In genomic region chr16:88809068-88809675, GRCh38 we compare ENCODE assay signal across 9 cellular contexts. TPM values are rescaled to one million over a fixed set of nuclear protein-coding genes. Genes with fewer than 3 reads are reported as not detected.
DNase-seq lines count a peak whose midpoint lies in the region; ATAC-seq, FAIRE-seq and TF ChIP-seq lines count a peak whose summit lies in the region.
"Had no signal": no experiment of that assay in that cellular context is flagged by ENCODE, and none has a peak within 500 bp of the region (broad histone marks: within the 10 kb centered on the region; RNA-seq: fewer than 3 reads in every experiment).

No MANE protein-coding gene starts in this region.

- H3K4me1 ChIP-seq in HepG2 (ENCODE audit: insufficient read depth, low read length): peaks cover 41% of the 10 kb centered on the region
- H3K4me1 ChIP-seq in right lobe of liver: peaks cover 0 to 26% (median 4%) of the 10 kb centered on the region in 4 donors

- peaks cover 14% of the 10 kb centered on the region; the same call in 1 of the 2 replicates for H4K20me1 ChIP-seq in HepG2 (ENCODE audit: insufficient read depth, low read length)

- no peak for TF ChIP-seq EP300 in HepG2 (IDR thresholded peaks at IDR 0.05; ENCODE audit: low read depth in 2 of 2, low read length in 2 of 2)
- no peak for TF ChIP-seq EP300 in HepG2 (CRISPR knock-in tag; IDR thresholded peaks at IDR 0.05; ENCODE audit: borderline replicate concordance)

- H3K79me2 ChIP-seq in HepG2 (ENCODE audit: insufficient read depth, low read length): peaks cover 33% of the 10 kb centered on the region

- DNase-seq in HepG2 (ENCODE audit: low spot score) (no peak), right lobe of liver (no peak), M059J (ENCODE audit: low read depth) (peak; percentile 81), activated gamma-delta T cell treated with Interleukin-2 at 50 U/mL for 16 hours (no peak), midbrain (lab: John Stamatoyannopoulos, UW) (no peak)
- no peak for DNase-seq in activated T-helper 2 cell treated with anti-CD3 and anti-CD28 coated beads, Interferon-gamma antibody, Interleukin-2, Interleukin-4, amounts not matched to agents 10 μg/mL and 5 μg/mL and 100 μg/mL, durations not matched to agents 14 hours and 24 hours and 36 hours (ENCODE audit: low spot score)
- no peak for DNase-seq in stimulated activated naive B cell treated with anti-CD40 and anti-IgM and Interleukin-4, amounts not matched to agents 10 μg/mL and 1 μg/mL and 100 μg/mL, for 72 hours
- DNase-seq: uterus had no signal

- H3K27ac ChIP-seq in HepG2 (ENCODE audit: extremely low read length, insufficient read depth, low read length) (peak overlapping the region; percentile 76), right lobe of liver (no peak overlapping the region)
- H3K27ac ChIP-seq: uterus had no signal

- in situ Hi-C loops in HepG2 (cut with HindIII; ENCODE audit: extremely low pct_ligation_motif_present, low pct_unique_long_range_greater_than_20kb): no loop called here

- no peak overlapping the region for H2AFZ ChIP-seq in HepG2 (ENCODE audit: low read length)

- ATAC-seq in HepG2: no peak
- ATAC-seq in right lobe of liver: no peak
- ATAC-seq in stimulated activated naive B cell treated with anti-CD40 and anti-IgM and Interleukin-4, amounts not matched to agents 10 μg/mL and 1 μg/mL and 100 μg/mL, for 72 hours (replicated peaks): no peak
- no peak for ATAC-seq in GM21619 (IDR thresholded peaks at IDR 0.05; ENCODE audit: unreplicated experiment)

- no TSS peak for BruUV-seq in HepG2 (replicated peaks; lab: Mats Ljungman, UMichigan)

- no peaks in the 10 kb centered on the region for H3K9me3 Mint-ChIP-seq in activated T-helper 2 cell treated with anti-CD3 and anti-CD28 coated beads, Interferon-gamma antibody, Interleukin-2, Interleukin-4, amounts not matched to agents 10 μg/mL and 5 μg/mL and 100 μg/mL, durations not matched to agents 14 hours and 24 hours and 36 hours
- H3K9me3 Mint-ChIP-seq in stimulated activated naive B cell treated with anti-CD40 and anti-IgM and Interleukin-4, amounts not matched to agents 10 μg/mL and 1 μg/mL and 100 μg/mL, for 72 hours: no peaks in the 10 kb centered on the region

- peak overlapping the region; percentile 90 for H3K4me3 Mint-ChIP-seq in activated T-helper 2 cell treated with anti-CD3 and anti-CD28 coated beads, Interferon-gamma antibody, Interleukin-2, Interleukin-4, amounts not matched to agents 10 μg/mL and 5 μg/mL and 100 μg/mL, durations not matched to agents 14 hours and 24 hours and 36 hours (ENCODE audit: low read depth)
- peak overlapping the region; percentile 94 to 95 for H3K4me3 Mint-ChIP-seq in stimulated activated naive B cell treated with anti-CD40 and anti-IgM and Interleukin-4, amounts not matched to agents 10 μg/mL and 1 μg/mL and 100 μg/mL, for 72 hours

- H3K4me3 ChIP-seq in HepG2 (replicated peaks in 1 of 3; ENCODE audit: insufficient read depth in 1 of 3, low read depth in 2 of 3, low read length in 3 of 3) (no peak overlapping the region), right lobe of liver (no peak overlapping the region)
- H3K4me3 ChIP-seq: uterus had no signal

- no peaks in the 10 kb centered on the region for H3K9me3 ChIP-seq in HepG2 (ENCODE audit: low read length)
- H3K9me3 ChIP-seq in right lobe of liver: no peaks in the 10 kb centered on the region
- H3K9me3 ChIP-seq: uterus had no signal

- no peaks in the 10 kb centered on the region for H3K27me3 Mint-ChIP-seq in activated T-helper 2 cell treated with anti-CD3 and anti-CD28 coated beads, Interferon-gamma antibody, Interleukin-2, Interleukin-4, amounts not matched to agents 10 μg/mL and 5 μg/mL and 100 μg/mL, durations not matched to agents 14 hours and 24 hours and 36 hours (ENCODE audit: low read depth)
- no peaks in the 10 kb centered on the region for H3K27me3 Mint-ChIP-seq in stimulated activated naive B cell treated with anti-CD40 and anti-IgM and Interleukin-4, amounts not matched to agents 10 μg/mL and 1 μg/mL and 100 μg/mL, for 72 hours

- no peak overlapping the region for H3K4me2 ChIP-seq in HepG2 (ENCODE audit: low read depth, low read length)

- TF ChIP-seq CTCF in HepG2 (CRISPR knock-in tag; IDR thresholded peaks at IDR 0.05): no peak
- no peak for TF ChIP-seq CTCF in right lobe of liver (IDR thresholded peaks at IDR 0.05)

- peaks cover 55% of the 10 kb centered on the region for H3K36me3 Mint-ChIP-seq in activated T-helper 2 cell treated with anti-CD3 and anti-CD28 coated beads, Interferon-gamma antibody, Interleukin-2, Interleukin-4, amounts not matched to agents 10 μg/mL and 5 μg/mL and 100 μg/mL, durations not matched to agents 14 hours and 24 hours and 36 hours (ENCODE audit: low read depth)
- H3K36me3 Mint-ChIP-seq in stimulated activated naive B cell treated with anti-CD40 and anti-IgM and Interleukin-4, amounts not matched to agents 10 μg/mL and 1 μg/mL and 100 μg/mL, for 72 hours: peaks cover 37 to 46% of the 10 kb centered on the region in 2 donors

- no peak overlapping the region for H3K9ac ChIP-seq in HepG2 (ENCODE audit: insufficient read depth, low read depth, low read length)

- TF ChIP-seq POLR2A in HepG2 (IDR thresholded peaks at IDR 0.05; ENCODE audit: insufficient read depth in 1 of 2, low read depth in 2 of 2, low read length in 2 of 2) (peak in 1 of 2 experiments; percentile 50; a peak in 1 of 4 replicates), right lobe of liver (IDR thresholded peaks at IDR 0.05) (no peak)

- CTCF ChIA-PET in HepG2 (lab: Yijun Ruan, JAX; ENCODE audit: low intra/inter-chr PET ratio, low total read pairs): no interaction called here

- no peak for TF ChIP-seq RAD21 in HepG2 (CRISPR knock-in tag; IDR thresholded peaks at IDR 0.05)

- peaks cover 15 to 43% of the 10 kb centered on the region in 2 experiments for H3K36me3 ChIP-seq in HepG2 (replicated peaks in 1 of 2; ENCODE audit: control insufficient read depth in 1 of 2, insufficient read depth in 2 of 2, low read length in 2 of 2)
- peaks cover 0 to 5% (median 0%) of the 10 kb centered on the region in 4 donors for H3K36me3 ChIP-seq in right lobe of liver
- H3K36me3 ChIP-seq: uterus had no signal

- H3K27me3 ChIP-seq in HepG2 (ENCODE audit: control insufficient read depth in 1 of 2, insufficient read depth in 2 of 2, low read length in 2 of 2) (no peaks in the 10 kb centered on the region), right lobe of liver (no peaks in the 10 kb centered on the region)
- H3K27me3 ChIP-seq: uterus had no signal

- 96% methylated on average over 10 of the region's 10 CpGs for WGBS in HepG2 (ENCODE audit: low lambda C conversion rate)
- whole genome bisulfite sequencing in right lobe of liver (ENCODE audit: insufficient coverage, low coverage, low lambda C conversion rate, missing lambda C conversion rate): no CpG with 5 or more reads among the region's 10 CpGs

- H3K27ac Mint-ChIP-seq in activated T-helper 2 cell treated with anti-CD3 and anti-CD28 coated beads, Interferon-gamma antibody, Interleukin-2, Interleukin-4, amounts not matched to agents 10 μg/mL and 5 μg/mL and 100 μg/mL, durations not matched to agents 14 hours and 24 hours and 36 hours: peak overlapping the region; percentile 42
- H3K27ac Mint-ChIP-seq in stimulated activated naive B cell treated with anti-CD40 and anti-IgM and Interleukin-4, amounts not matched to agents 10 μg/mL and 1 μg/mL and 100 μg/mL, for 72 hours: peak overlapping the region; percentile 67

- no peak for FAIRE-seq in HepG2 (lab: Jason Lieb, UNC)

- intact Hi-C loops in HepG2 (cut with micrococcal nuclease; ENCODE audit: unreplicated experiment): no loop called here
- intact Hi-C loops in right lobe of liver (cut with DNase I): no loop called here
- intact Hi-C loops in activated T-helper 2 cell treated with anti-CD3 and anti-CD28 coated beads, Interferon-gamma antibody, Interleukin-2, Interleukin-4, amounts not matched to agents 10 μg/mL and 5 μg/mL and 100 μg/mL, durations not matched to agents 14 hours and 24 hours and 36 hours (cut with micrococcal nuclease): no loop called here

- POLR2A ChIA-PET in HepG2 (lab: Yijun Ruan, JAX): interaction anchor here (0.8 to 4.9 kb wide), 5 partner anchors 26 to 362 kb away, joined by 3 to 36 read pairs (median 24); partner anchors contain the start of genes CDH15, GALNS, PIEZO1 and TRAPPC2L

- H3K4me1 Mint-ChIP-seq in activated T-helper 2 cell treated with anti-CD3 and anti-CD28 coated beads, Interferon-gamma antibody, Interleukin-2, Interleukin-4, amounts not matched to agents 10 μg/mL and 5 μg/mL and 100 μg/mL, durations not matched to agents 14 hours and 24 hours and 36 hours (ENCODE audit: low read depth): peaks cover 9% of the 10 kb centered on the region
- H3K4me1 Mint-ChIP-seq in stimulated activated naive B cell treated with anti-CD40 and anti-IgM and Interleukin-4, amounts not matched to agents 10 μg/mL and 1 μg/mL and 100 μg/mL, for 72 hours: peaks cover 17 to 54% of the 10 kb centered on the region in 2 donors

RNA-seq across cellular contexts. Expression of gene APRT, which starts 2.6 kb away (rescaled TPM):
- total RNA-seq in HepG2 (2016; rRNA removed; fragmentation: Illumina TruSeq; extraction: Trizol) (242 and 274 TPM in 2 replicates), right lobe of liver (100 to 1,000 TPM in 2 of 6 experiments, 10 to 100 TPM in 4; 61.4 to 120 (median 74.1) TPM)
- 163 and 167 TPM in 2 replicates for total RNA-seq in HepG2 (2016; cell fraction: cytosol; rRNA removed; fragmentation: Illumina TruSeq; extraction: Trizol; ENCODE audit: low read depth)
- 238 and 275 TPM in 2 replicates for total RNA-seq in HepG2 (2016; cell fraction: insoluble cytoplasmic fraction; rRNA removed; fragmentation: Illumina TruSeq; extraction: Trizol)
- total RNA-seq in HepG2 (2016; cell fraction: membrane; rRNA removed; fragmentation: Illumina TruSeq; extraction: Trizol): 188 and 208 TPM in 2 replicates
- total RNA-seq in HepG2 (2016; cell fraction: nucleus; rRNA removed; fragmentation: Illumina TruSeq; extraction: Trizol): 99.7 and 110 TPM in 2 replicates
- 155 and 210 TPM in 2 replicates for polyA plus RNA-seq in HepG2 (2011; rRNA removed)
- polyA plus RNA-seq in HepG2 (2011; cell fraction: cytosol; rRNA removed): 94.2 and 153 TPM in 2 replicates
- polyA plus RNA-seq in HepG2 (2011; cell fraction: nucleus; rRNA removed): 101 and 126 TPM in 2 replicates
- polyA plus RNA-seq in HepG2 (2012): 136 and 175 TPM in 2 replicates
- polyA plus RNA-seq in HepG2 (2016; cell fraction: cytosol; fragmentation: Illumina TruSeq; extraction: Trizol; ENCODE audit: low read depth): 172 and 184 TPM in 2 replicates
- 339 and 349 TPM in 2 replicates for polyA plus RNA-seq in HepG2 (2016; cell fraction: insoluble cytoplasmic fraction; fragmentation: Illumina TruSeq; extraction: Trizol; ENCODE audit: low read depth)
- polyA plus RNA-seq in HepG2 (2016; cell fraction: membrane; fragmentation: Illumina TruSeq; extraction: Trizol; ENCODE audit: low read depth): 196 and 203 TPM in 2 replicates
- 192 and 201 TPM in 2 replicates for polyA plus RNA-seq in HepG2 (2016; cell fraction: nucleus; fragmentation: Illumina TruSeq; extraction: Trizol; ENCODE audit: insufficient read depth, low read depth)
- 83.2 and 86.7 TPM in 2 replicates for polyA minus RNA-seq in HepG2 (2011; rRNA and poly(A)+ RNA removed; ENCODE audit: low replicate concordance)
- polyA minus RNA-seq in HepG2 (2011; cell fraction: cytosol; rRNA and poly(A)+ RNA removed): 75.3 and 84.8 TPM in 2 replicates
- 35.7 and 49.8 TPM in 2 replicates for polyA minus RNA-seq in HepG2 (2011; cell fraction: nucleus; rRNA and poly(A)+ RNA removed)
- total RNA-seq in M059J (2014; rRNA removed; shearing (Covaris generic)): 136 and 151 TPM in 2 replicates
- total RNA-seq in activated T-helper 2 cell treated with anti-CD3 and anti-CD28 coated beads, Interferon-gamma antibody, Interleukin-2, Interleukin-4, amounts not matched to agents 10 μg/mL and 5 μg/mL and 100 μg/mL, durations not matched to agents 14 hours and 24 hours and 36 hours: 294 and 300 TPM in 2 replicates

RNA-seq across cellular contexts. Expression of gene CDT1, which starts 5.6 kb away (rescaled TPM):
- total RNA-seq in HepG2 (2016; rRNA removed; fragmentation: Illumina TruSeq; extraction: Trizol) (16.5 and 23.1 TPM in 2 replicates), right lobe of liver (1 to 10 TPM in 2 of 6 experiments, under 1 TPM in 4; 0.22 to 9.6 (median 0.42) TPM)
- 14.3 and 18.2 TPM in 2 replicates for total RNA-seq in HepG2 (2016; cell fraction: cytosol; rRNA removed; fragmentation: Illumina TruSeq; extraction: Trizol; ENCODE audit: low read depth)
- 15.0 and 21.7 TPM in 2 replicates for total RNA-seq in HepG2 (2016; cell fraction: insoluble cytoplasmic fraction; rRNA removed; fragmentation: Illumina TruSeq; extraction: Trizol)
- total RNA-seq in HepG2 (2016; cell fraction: membrane; rRNA removed; fragmentation: Illumina TruSeq; extraction: Trizol): 30.9 and 31.0 TPM in 2 replicates
- total RNA-seq in HepG2 (2016; cell fraction: nucleus; rRNA removed; fragmentation: Illumina TruSeq; extraction: Trizol): 12.6 and 18.8 TPM in 2 replicates
- 17.9 and 23.8 TPM in 2 replicates for polyA plus RNA-seq in HepG2 (2011; rRNA removed)
- polyA plus RNA-seq in HepG2 (2011; cell fraction: cytosol; rRNA removed): 15.0 and 37.3 TPM in 2 replicates
- polyA plus RNA-seq in HepG2 (2011; cell fraction: nucleus; rRNA removed): 29.6 and 46.8 TPM in 2 replicates
- polyA plus RNA-seq in HepG2 (2012): 13.5 and 17.6 TPM in 2 replicates
- polyA plus RNA-seq in HepG2 (2016; cell fraction: cytosol; fragmentation: Illumina TruSeq; extraction: Trizol; ENCODE audit: low read depth): 18.5 and 24.2 TPM in 2 replicates
- 22.4 and 29.0 TPM in 2 replicates for polyA plus RNA-seq in HepG2 (2016; cell fraction: insoluble cytoplasmic fraction; fragmentation: Illumina TruSeq; extraction: Trizol; ENCODE audit: low read depth)
- 25.4 and 37.1 TPM in 2 replicates for polyA plus RNA-seq in HepG2 (2016; cell fraction: membrane; fragmentation: Illumina TruSeq; extraction: Trizol; ENCODE audit: low read depth)
- 34.6 and 39.8 TPM in 2 replicates for polyA plus RNA-seq in HepG2 (2016; cell fraction: nucleus; fragmentation: Illumina TruSeq; extraction: Trizol; ENCODE audit: insufficient read depth, low read depth)
- 25.0 and 71.0 TPM in 2 replicates for polyA minus RNA-seq in HepG2 (2011; rRNA and poly(A)+ RNA removed; ENCODE audit: low replicate concordance)
- polyA minus RNA-seq in HepG2 (2011; cell fraction: cytosol; rRNA and poly(A)+ RNA removed): 28.6 and 52.8 TPM in 2 replicates
- polyA minus RNA-seq in HepG2 (2011; cell fraction: nucleus; rRNA and poly(A)+ RNA removed): 6.7 and 8.8 TPM in 2 replicates
- total RNA-seq in M059J (2014; rRNA removed; shearing (Covaris generic)): 12.8 and 44.4 TPM in 2 replicates
- 79.9 and 90.9 TPM in 2 replicates for total RNA-seq in activated T-helper 2 cell treated with anti-CD3 and anti-CD28 coated beads, Interferon-gamma antibody, Interleukin-2, Interleukin-4, amounts not matched to agents 10 μg/mL and 5 μg/mL and 100 μg/mL, durations not matched to agents 14 hours and 24 hours and 36 hours

RNA-seq across cellular contexts. Expression of gene PIEZO1, which starts 24.2 kb away (rescaled TPM):
- total RNA-seq in HepG2 (2016; rRNA removed; fragmentation: Illumina TruSeq; extraction: Trizol): 32.5 and 85.0 TPM in 2 replicates
- total RNA-seq in HepG2 (2016; cell fraction: cytosol; rRNA removed; fragmentation: Illumina TruSeq; extraction: Trizol; ENCODE audit: low read depth): 42.1 and 42.4 TPM in 2 replicates
- total RNA-seq in HepG2 (2016; cell fraction: insoluble cytoplasmic fraction; rRNA removed; fragmentation: Illumina TruSeq; extraction: Trizol): 27.7 and 89.8 TPM in 2 replicates
- 37.0 TPM in 2 replicates for total RNA-seq in HepG2 (2016; cell fraction: membrane; rRNA removed; fragmentation: Illumina TruSeq; extraction: Trizol)
- total RNA-seq in HepG2 (2016; cell fraction: nucleus; rRNA removed; fragmentation: Illumina TruSeq; extraction: Trizol): 117 and 146 TPM in 2 replicates
- 67.9 and 93.5 TPM in 2 replicates for polyA plus RNA-seq in HepG2 (2011; rRNA removed)
- polyA plus RNA-seq in HepG2 (2011; cell fraction: cytosol; rRNA removed): 42.8 and 69.2 TPM in 2 replicates
- 643 and 860 TPM in 2 replicates for polyA plus RNA-seq in HepG2 (2011; cell fraction: nucleus; rRNA removed)
- 52.4 and 78.3 TPM in 2 replicates for polyA plus RNA-seq in HepG2 (2012)
- polyA plus RNA-seq in HepG2 (2016; cell fraction: cytosol; fragmentation: Illumina TruSeq; extraction: Trizol; ENCODE audit: low read depth): 12.7 and 13.6 TPM in 2 replicates
- 33.4 and 36.7 TPM in 2 replicates for polyA plus RNA-seq in HepG2 (2016; cell fraction: insoluble cytoplasmic fraction; fragmentation: Illumina TruSeq; extraction: Trizol; ENCODE audit: low read depth)
- 20.6 and 22.7 TPM in 2 replicates for polyA plus RNA-seq in HepG2 (2016; cell fraction: membrane; fragmentation: Illumina TruSeq; extraction: Trizol; ENCODE audit: low read depth)
- polyA plus RNA-seq in HepG2 (2016; cell fraction: nucleus; fragmentation: Illumina TruSeq; extraction: Trizol; ENCODE audit: insufficient read depth, low read depth): 296 and 336 TPM in 2 replicates
- polyA minus RNA-seq in HepG2 (2011; rRNA and poly(A)+ RNA removed; ENCODE audit: low replicate concordance): 101 and 184 TPM in 2 replicates
- polyA minus RNA-seq in HepG2 (2011; cell fraction: cytosol; rRNA and poly(A)+ RNA removed): 44.8 and 52.9 TPM in 2 replicates
- polyA minus RNA-seq in HepG2 (2011; cell fraction: nucleus; rRNA and poly(A)+ RNA removed): 89.5 and 109 TPM in 2 replicates
- total RNA-seq in right lobe of liver: 10 to 100 TPM; 48.9 to 91.9 (median 64.4) TPM
- total RNA-seq in M059J (2014; rRNA removed; shearing (Covaris generic)): 49.1 and 89.6 TPM in 2 replicates
- 240 and 255 TPM in 2 replicates for total RNA-seq in activated T-helper 2 cell treated with anti-CD3 and anti-CD28 coated beads, Interferon-gamma antibody, Interleukin-2, Interleukin-4, amounts not matched to agents 10 μg/mL and 5 μg/mL and 100 μg/mL, durations not matched to agents 14 hours and 24 hours and 36 hours

RNA-seq across cellular contexts. Expression of gene GALNS, which starts 47.6 kb away (rescaled TPM):
- total RNA-seq in HepG2 (2016; rRNA removed; fragmentation: Illumina TruSeq; extraction: Trizol): 2.8 and 9.2 TPM in 2 replicates
- 3.6 and 3.7 TPM in 2 replicates for total RNA-seq in HepG2 (2016; cell fraction: cytosol; rRNA removed; fragmentation: Illumina TruSeq; extraction: Trizol; ENCODE audit: low read depth)
- 2.6 and 11.0 TPM in 2 replicates for total RNA-seq in HepG2 (2016; cell fraction: insoluble cytoplasmic fraction; rRNA removed; fragmentation: Illumina TruSeq; extraction: Trizol)
- 4.2 and 5.1 TPM in 2 replicates for total RNA-seq in HepG2 (2016; cell fraction: membrane; rRNA removed; fragmentation: Illumina TruSeq; extraction: Trizol)
- total RNA-seq in HepG2 (2016; cell fraction: nucleus; rRNA removed; fragmentation: Illumina TruSeq; extraction: Trizol): 12.2 and 14.1 TPM in 2 replicates
- polyA plus RNA-seq in HepG2 (2011; rRNA removed): 9.5 and 9.8 TPM in 2 replicates
- 7.1 and 10.3 TPM in 2 replicates for polyA plus RNA-seq in HepG2 (2011; cell fraction: cytosol; rRNA removed)
- 30.6 and 39.2 TPM in 2 replicates for polyA plus RNA-seq in HepG2 (2011; cell fraction: nucleus; rRNA removed)
- 8.2 and 13.0 TPM in 2 replicates for polyA plus RNA-seq in HepG2 (2012)
- polyA plus RNA-seq in HepG2 (2016; cell fraction: cytosol; fragmentation: Illumina TruSeq; extraction: Trizol; ENCODE audit: low read depth): 2.4 and 2.8 TPM in 2 replicates
- 4.4 and 4.7 TPM in 2 replicates for polyA plus RNA-seq in HepG2 (2016; cell fraction: insoluble cytoplasmic fraction; fragmentation: Illumina TruSeq; extraction: Trizol; ENCODE audit: low read depth)
- polyA plus RNA-seq in HepG2 (2016; cell fraction: membrane; fragmentation: Illumina TruSeq; extraction: Trizol; ENCODE audit: low read depth): 4.1 and 4.7 TPM in 2 replicates
- 27.3 and 29.9 TPM in 2 replicates for polyA plus RNA-seq in HepG2 (2016; cell fraction: nucleus; fragmentation: Illumina TruSeq; extraction: Trizol; ENCODE audit: insufficient read depth, low read depth)
- 11.5 and 13.9 TPM in 2 replicates for polyA minus RNA-seq in HepG2 (2011; rRNA and poly(A)+ RNA removed; ENCODE audit: low replicate concordance)
- 5.2 and 6.1 TPM in 2 replicates for polyA minus RNA-seq in HepG2 (2011; cell fraction: cytosol; rRNA and poly(A)+ RNA removed)
- polyA minus RNA-seq in HepG2 (2011; cell fraction: nucleus; rRNA and poly(A)+ RNA removed): 13.4 and 18.0 TPM in 2 replicates
- total RNA-seq in right lobe of liver: 10 to 100 TPM in 5 of 6 experiments, 1 to 10 TPM in 1; 9.2 to 20.6 (median 16.5) TPM
- total RNA-seq in M059J (2014; rRNA removed; shearing (Covaris generic)): 28.9 and 34.1 TPM in 2 replicates
- 26.1 and 27.8 TPM in 2 replicates for total RNA-seq in activated T-helper 2 cell treated with anti-CD3 and anti-CD28 coated beads, Interferon-gamma antibody, Interleukin-2, Interleukin-4, amounts not matched to agents 10 μg/mL and 5 μg/mL and 100 μg/mL, durations not matched to agents 14 hours and 24 hours and 36 hours

RNA-seq across cellular contexts. Expression of gene TRAPPC2L, which starts 47.8 kb away (rescaled TPM):
- total RNA-seq in HepG2 (2016; rRNA removed; fragmentation: Illumina TruSeq; extraction: Trizol): 107 and 158 TPM in 2 replicates
- total RNA-seq in HepG2 (2016; cell fraction: cytosol; rRNA removed; fragmentation: Illumina TruSeq; extraction: Trizol; ENCODE audit: low read depth): 39.7 and 49.5 TPM in 2 replicates
- total RNA-seq in HepG2 (2016; cell fraction: insoluble cytoplasmic fraction; rRNA removed; fragmentation: Illumina TruSeq; extraction: Trizol): 117 and 161 TPM in 2 replicates
- 55.4 and 64.8 TPM in 2 replicates for total RNA-seq in HepG2 (2016; cell fraction: membrane; rRNA removed; fragmentation: Illumina TruSeq; extraction: Trizol)
- total RNA-seq in HepG2 (2016; cell fraction: nucleus; rRNA removed; fragmentation: Illumina TruSeq; extraction: Trizol): 54.9 and 68.3 TPM in 2 replicates
- polyA plus RNA-seq in HepG2 (2011; rRNA removed): 94.9 and 96.3 TPM in 2 replicates
- polyA plus RNA-seq in HepG2 (2011; cell fraction: cytosol; rRNA removed): 49.7 and 65.0 TPM in 2 replicates
- 60.0 and 63.3 TPM in 2 replicates for polyA plus RNA-seq in HepG2 (2011; cell fraction: nucleus; rRNA removed)
- polyA plus RNA-seq in HepG2 (2012): 72.5 and 94.4 TPM in 2 replicates
- 51.9 and 69.2 TPM in 2 replicates for polyA plus RNA-seq in HepG2 (2016; cell fraction: cytosol; fragmentation: Illumina TruSeq; extraction: Trizol; ENCODE audit: low read depth)
- polyA plus RNA-seq in HepG2 (2016; cell fraction: insoluble cytoplasmic fraction; fragmentation: Illumina TruSeq; extraction: Trizol; ENCODE audit: low read depth): 217 and 222 TPM in 2 replicates
- polyA plus RNA-seq in HepG2 (2016; cell fraction: membrane; fragmentation: Illumina TruSeq; extraction: Trizol; ENCODE audit: low read depth): 75.4 and 76.3 TPM in 2 replicates
- 124 and 134 TPM in 2 replicates for polyA plus RNA-seq in HepG2 (2016; cell fraction: nucleus; fragmentation: Illumina TruSeq; extraction: Trizol; ENCODE audit: insufficient read depth, low read depth)
- polyA minus RNA-seq in HepG2 (2011; rRNA and poly(A)+ RNA removed; ENCODE audit: low replicate concordance): 63.0 and 105 TPM in 2 replicates
- polyA minus RNA-seq in HepG2 (2011; cell fraction: cytosol; rRNA and poly(A)+ RNA removed): 10.9 and 13.1 TPM in 2 replicates
- 45.4 and 54.3 TPM in 2 replicates for polyA minus RNA-seq in HepG2 (2011; cell fraction: nucleus; rRNA and poly(A)+ RNA removed)
- total RNA-seq in right lobe of liver: 10 to 100 TPM; 15.1 to 25.5 (median 20.1) TPM
- total RNA-seq in M059J (2014; rRNA removed; shearing (Covaris generic)): 36.8 and 48.4 TPM in 2 replicates
- total RNA-seq in activated T-helper 2 cell treated with anti-CD3 and anti-CD28 coated beads, Interferon-gamma antibody, Interleukin-2, Interleukin-4, amounts not matched to agents 10 μg/mL and 5 μg/mL and 100 μg/mL, durations not matched to agents 14 hours and 24 hours and 36 hours: 56.5 and 57.5 TPM in 2 replicates
